ENCODE assay signal across 1 cellular context in genomic region chr2:220002699-220003098, GRCh38.
TF ChIP-seq lines count a peak whose summit lies in the region.

No MANE protein-coding gene starts in this region.

TF ChIP-seq in IMR-90, 13 proteins besides CTCF, POLR2A, EP300 and RAD21 (continued from another document):
- TF ChIP-seq ELK1 (IDR thresholded peaks at IDR 0.05; ENCODE audit: borderline replicate concordance, low read depth, low read length) (no peak), RFX5 (IDR thresholded peaks at IDR 0.05; ENCODE audit: low read depth, low read length) (no peak), BHLHE40 (IDR thresholded peaks at IDR 0.05; ENCODE audit: low read depth, low read length) (no peak), CHD1 (IDR thresholded peaks at IDR 0.05; ENCODE audit: low read depth, low read length) (no peak)
